In genomic region chr11:117501499-117501898, GRCh38 we compare ENCODE assay signal across 17 cellular contexts.
DNase-seq lines count a peak whose midpoint lies in the region; ATAC-seq, FAIRE-seq and TF ChIP-seq lines count a peak whose summit lies in the region.
"Had no signal": no experiment of that assay in that cellular context is flagged by ENCODE, and none has a peak within 500 bp of the region (broad histone marks: within the 10 kb centered on the region; RNA-seq: fewer than 3 reads in every experiment).

No MANE protein-coding gene starts in this region.

- in situ Hi-C loops in ACHN (cut with HindIII; ENCODE audit: low pct_ligation_motif_present, low pct_unique_long_range_greater_than_20kb, low sequenced_read_pairs) = no loop called here

- TF ChIP-seq EP300 in H1 (IDR thresholded peaks at IDR 0.05; ENCODE audit: borderline replicate concordance in 1 of 2, low read depth in 2 of 2, low read length in 2 of 2) = no peak

- no peak overlapping the region for H4K5ac ChIP-seq in H9 (ENCODE audit: insufficient read length, low read depth, low read length)
- no peak overlapping the region for H4K5ac ChIP-seq in H1 (ENCODE audit: insufficient read length, low read depth, low read length)

- no peak overlapping the region for H3K23ac ChIP-seq in H9 (ENCODE audit: insufficient read length, low read depth, low read length)
- H3K23ac ChIP-seq in H1 (ENCODE audit: insufficient read length) = no peak overlapping the region

- H3K14ac ChIP-seq in H9 (ENCODE audit: insufficient read depth, low read length) (peak overlapping the region; percentile 54), H1 (ENCODE audit: insufficient read length) (no peak overlapping the region)

- H3K36me3 Mint-ChIP-seq in H9 (ENCODE audit: insufficient read depth in 1 of 3, low read depth in 3 of 3) = no peaks in the 10 kb centered on the region; a peak in 1 of 7 replicates
- H3K36me3 Mint-ChIP-seq in WTC11 = no peaks in the 10 kb centered on the region
- H3K36me3 Mint-ChIP-seq: CD4-positive, alpha-beta memory T cell had no signal

- no peak overlapping the region for H4K91ac ChIP-seq in H9 (ENCODE audit: insufficient read length, low read depth, low read length)
- peak overlapping the region; percentile 32 for H4K91ac ChIP-seq in H1 (replicated peaks; ENCODE audit: insufficient read length, low read length)

- H4K20me1 ChIP-seq in H9 (ENCODE audit: control insufficient read depth, insufficient read depth, insufficient read length) (no peaks in the 10 kb centered on the region), H1 (replicated peaks in 1 of 2; ENCODE audit: control insufficient read depth in 1 of 2, insufficient read depth in 2 of 2, low read length in 2 of 2) (no peaks in the 10 kb centered on the region)

- H3K4me2 ChIP-seq in H9 (ENCODE audit: insufficient read depth, insufficient read length, low read length) (no peak overlapping the region), H1 (ENCODE audit: insufficient read depth in 1 of 2, low read depth in 2 of 2, low read length in 2 of 2) (no peak overlapping the region)

- POLR2A ChIA-PET in WTC11 (lab: Charles Lee) (no interaction called here), H1 (lab: Charles Lee; ENCODE audit: partially characterized antibody) (interaction anchor here (0.9 to 1.4 kb wide), 3 partner anchors 10 to 120 kb away, joined by 3 to 4 read pairs (median 4); no protein-coding TSS in a partner anchor)

- peaks cover 23% of the 10 kb centered on the region for H3K27me3 Mint-ChIP-seq in H9 (ENCODE audit: low read depth)
- no peaks in the 10 kb centered on the region for H3K27me3 Mint-ChIP-seq in WTC11 (ENCODE audit: low read depth)

- H3K56ac ChIP-seq in H9 (ENCODE audit: insufficient read length, low read depth, low read length) (no peak overlapping the region), H1 (replicated peaks; ENCODE audit: insufficient read length, low read depth, low read length) (no peak overlapping the region)

- no peak overlapping the region for H3K4me3 ChIP-seq in H1 (ENCODE audit: extremely low read depth in 1 of 4, insufficient read depth in 2 of 4, low read depth in 3 of 4, low read length in 4 of 4)
- H3K4me3 ChIP-seq: GM23338, HAP-1 had no signal

- ATAC-seq in WTC11 (no peak), HG02981 (IDR thresholded peaks at IDR 0.05; ENCODE audit: unreplicated experiment) (no peak)
- ATAC-seq: HepG2 had no signal

- H3K9me3 ChIP-seq in H9 (ENCODE audit: control insufficient read depth, low read depth, low read length) (no peaks in the 10 kb centered on the region), H1 (ENCODE audit: insufficient read depth in 2 of 2, low read depth in 1 of 2, low read length in 1 of 2) (no peaks in the 10 kb centered on the region)
- H3K9me3 ChIP-seq: BE2C, HAP-1 had no signal

- H3K4me1 Mint-ChIP-seq in H9 = peaks cover 25 to 38% of the 10 kb centered on the region in 2 experiments
- peaks cover 19% of the 10 kb centered on the region for H3K4me1 Mint-ChIP-seq in WTC11
- H3K4me1 Mint-ChIP-seq: CD4-positive, alpha-beta memory T cell had no signal

- no peak for TF ChIP-seq RAD21 in H1 (IDR thresholded peaks at IDR 0.05 in 1 of 2, conservative IDR thresholded peaks at IDR 0.05 in 1 of 2; ENCODE audit: low read depth in 2 of 2, low read length in 2 of 2)

- H3K27ac ChIP-seq in H9 (ENCODE audit: insufficient read length, low read depth, low read length) (no peak overlapping the region), H1 (ENCODE audit: low read depth, low read length) (no peak overlapping the region), substantia nigra (ENCODE audit: low read depth, low read length, poor library complexity, severe bottlenecking) (peak overlapping the region; percentile 40)
- H3K27ac ChIP-seq: C4-2B had no signal

- peak overlapping the region in 1 of 3 experiments; percentile 37; a peak in 1 of 7 replicates for H3K27ac Mint-ChIP-seq in H9
- peak overlapping the region; percentile 32; the same call in 1 of the 2 replicates for H3K27ac Mint-ChIP-seq in WTC11
- H3K27ac Mint-ChIP-seq: CD4-positive, alpha-beta memory T cell; GM23338 had no signal

- no peak overlapping the region for H3K4ac ChIP-seq in H9 (ENCODE audit: low read depth, low read length)
- no peak overlapping the region for H3K4ac ChIP-seq in H1 (replicated peaks; ENCODE audit: insufficient read length, low read depth, low read length)

- H3K79me2 ChIP-seq in H9 (ENCODE audit: insufficient read depth, low read length) = no peaks in the 10 kb centered on the region
- H3K79me2 ChIP-seq in H1 (ENCODE audit: control insufficient read depth in 1 of 2, insufficient read depth in 2 of 2, low read length in 2 of 2) = no peaks in the 10 kb centered on the region

- H3K4me3 Mint-ChIP-seq in H9 = peak overlapping the region in 1 of 2 experiments; percentile 28; a peak in 1 of 5 replicates
- no peak overlapping the region for H3K4me3 Mint-ChIP-seq in WTC11
- H3K4me3 Mint-ChIP-seq: CD4-positive, alpha-beta memory T cell; GM23338 had no signal

- no peak overlapping the region for H3K9ac ChIP-seq in H9 (ENCODE audit: extremely low read depth, insufficient read length, low read length)
- no peak overlapping the region for H3K9ac ChIP-seq in H1 (replicated peaks in 1 of 4; ENCODE audit: extremely low read depth in 1 of 4, low read depth in 3 of 4, low read length in 3 of 4)

- H2BK12ac ChIP-seq in H9 (ENCODE audit: insufficient read length, low read depth, low read length) (no peak overlapping the region), H1 (ENCODE audit: low read depth, low read length) (0 out of 2 replicates have a peak overlapping the region, but pooled peaks have one; percentile 75)

- H4K8ac ChIP-seq in H9 (replicated peaks; ENCODE audit: insufficient read length, low read depth, low read length) (no peak overlapping the region), H1 (ENCODE audit: extremely low read depth, insufficient read depth, low read length) (no peak overlapping the region; the same call in 1 of the 2 replicates)

- H2BK15ac ChIP-seq in H9 (ENCODE audit: low read depth, low read length) = no peak overlapping the region
- H2BK15ac ChIP-seq in H1 (ENCODE audit: low read length) = peak overlapping the region; percentile 72; the same call in 1 of the 2 replicates

- H3K4me1 ChIP-seq in H9 (ENCODE audit: insufficient read depth, low read length) (peaks cover 5% of the 10 kb centered on the region; the same call in 1 of the 2 replicates), H1 (replicated peaks in 1 of 4; ENCODE audit: control insufficient read depth in 3 of 4, insufficient read depth in 4 of 4, low read length in 3 of 4) (peaks cover 3 to 16% (median 13%) of the 10 kb centered on the region in 4 experiments)
- H3K4me1 ChIP-seq: HAP-1 had no signal

- no peak overlapping the region for H2AK5ac ChIP-seq in H9 (ENCODE audit: insufficient read length, low read length)
- no peak overlapping the region; the same call in 1 of the 2 replicates for H2AK5ac ChIP-seq in H1 (ENCODE audit: low read depth, low read length)

- no peak overlapping the region for H3T11ph ChIP-seq in H9 (ENCODE audit: low read length)

- no peaks in the 10 kb centered on the region for H3K36me3 ChIP-seq in H1 (ENCODE audit: control insufficient read depth in 2 of 4, insufficient read depth in 4 of 4, low read length in 3 of 4)
- H3K36me3 ChIP-seq: BE2C, HAP-1 had no signal

- H3K79me1 ChIP-seq in H9 (ENCODE audit: insufficient read depth, low read depth, low read length, poor library complexity, severe bottlenecking) (no peaks in the 10 kb centered on the region), H1 (ENCODE audit: low read depth, low read length) (no peaks in the 10 kb centered on the region)

- no peak for DNase-seq in H9
- no peak for DNase-seq in WTC11 (ENCODE audit: low spot score)
- DNase-seq in H1 (ENCODE audit: low read depth in 1 of 2, low spot score in 2 of 2) = no peak
- no peak for DNase-seq in substantia nigra (lab: John Stamatoyannopoulos, UW)
- no peak for DNase-seq in NCI-H1048 (lab: John Stamatoyannopoulos, UW)
- DNase-seq in ACHN = no peak
- DNase-seq: BE2C; CD4-positive, alpha-beta memory T cell had no signal

- no peak for FAIRE-seq in H1 (lab: Jason Lieb, UNC)
- FAIRE-seq: A204.1, G401.6, GM12891, HepG2, HTR-8/SVneo had no signal

- CTCF ChIA-PET in WTC11 (lab: Charles Lee) (interaction anchor here (1.9 to 3.0 kb wide), 3 partner anchors 58 to 120 kb away, joined by 6 to 25 read pairs (median 10); no protein-coding TSS in a partner anchor), H1 (lab: Charles Lee; ENCODE audit: partially characterized antibody) (interaction anchor here (1.2 to 4.0 kb wide), 7 partner anchors 12 to 308 kb away, joined by 3 to 17 read pairs (median 4); no protein-coding TSS in a partner anchor)

- TF ChIP-seq CTCF in H9 (conservative IDR thresholded peaks at IDR 0.05) (no peak), WTC11 (IDR thresholded peaks at IDR 0.05) (no peak), H1 (IDR thresholded peaks at IDR 0.05; ENCODE audit: control extremely low read depth in 1 of 3, insufficient read depth in 1 of 3, low read depth in 1 of 3, low read length in 3 of 3) (no peak)

- H3K9me3 Mint-ChIP-seq in H9 (no peaks in the 10 kb centered on the region; a peak in 1 of 5 replicates), WTC11 (no peaks in the 10 kb centered on the region)
- H3K9me3 Mint-ChIP-seq: CD4-positive, alpha-beta memory T cell; GM23338 had no signal

- H2BK5ac ChIP-seq in H9 (ENCODE audit: insufficient read length, low read length) (no peak overlapping the region), H1 (ENCODE audit: low read depth, low read length) (peak overlapping the region; percentile 78)

- no peaks in the 10 kb centered on the region for H3K27me3 ChIP-seq in H9 (ENCODE audit: insufficient read depth, low read length)
- H3K27me3 ChIP-seq in H1 (replicated peaks in 1 of 4; ENCODE audit: control insufficient read depth in 3 of 4, extremely low read depth in 1 of 4, insufficient read depth in 3 of 4, low read length in 3 of 4) = peaks cover 0 to 5% (median 1%) of the 10 kb centered on the region in 4 experiments; a peak in 4 of 7 replicates
- H3K27me3 ChIP-seq: BE2C had no signal

- TF ChIP-seq POLR2A in H1 (IDR thresholded peaks at IDR 0.05; ENCODE audit: control extremely low read depth in 1 of 2, low read depth in 2 of 2, low read length in 2 of 2) = no peak

- H2AFZ ChIP-seq in H9 (ENCODE audit: low read length) = no peak overlapping the region
- H2AFZ ChIP-seq in H1 (ENCODE audit: low read length) = no peak overlapping the region

- H2BK120ac ChIP-seq in H9 (ENCODE audit: low read depth, low read length, poor library complexity, severe bottlenecking) = no peak overlapping the region
- no peak overlapping the region for H2BK120ac ChIP-seq in H1 (replicated peaks; ENCODE audit: low read depth, low read length)

- H2BK20ac ChIP-seq in H9 (ENCODE audit: low read depth, low read length, poor library complexity, severe bottlenecking) (no peak overlapping the region), H1 (ENCODE audit: low read length) (0 out of 2 replicates have a peak overlapping the region, but pooled peaks have one; percentile 86)

- no CpG with 5 or more reads among the region's 9 CpGs for WGBS in H9 (ENCODE audit: extremely low coverage, insufficient read length, low lambda C conversion rate)
- whole genome bisulfite sequencing in H1 (ENCODE audit: extremely low coverage in 1 of 2, insufficient coverage in 1 of 2, insufficient read length in 1 of 2, insufficient replicate concordance in 2 of 2, low coverage in 1 of 2, low lambda C conversion rate in 2 of 2, missing lambda C conversion rate in 1 of 2), 2 experiments = 88% methylated on average over 9 of the region's 9 CpGs; no CpG with 5 or more reads in 1 of the 2 experiments

- no peaks in the 10 kb centered on the region for H3K23me2 ChIP-seq in H9 (ENCODE audit: insufficient read length, low read depth, low read length, poor library complexity, severe bottlenecking)
- no peaks in the 10 kb centered on the region; the same call in 1 of the 2 replicates for H3K23me2 ChIP-seq in H1 (ENCODE audit: low read depth, low read length)

- no peak overlapping the region for H3K18ac ChIP-seq in H9 (ENCODE audit: insufficient read length, low read depth, low read length)
- H3K18ac ChIP-seq in H1 (ENCODE audit: extremely low read depth, low read length) = no peak overlapping the region
